In the genomic region with DNA sequence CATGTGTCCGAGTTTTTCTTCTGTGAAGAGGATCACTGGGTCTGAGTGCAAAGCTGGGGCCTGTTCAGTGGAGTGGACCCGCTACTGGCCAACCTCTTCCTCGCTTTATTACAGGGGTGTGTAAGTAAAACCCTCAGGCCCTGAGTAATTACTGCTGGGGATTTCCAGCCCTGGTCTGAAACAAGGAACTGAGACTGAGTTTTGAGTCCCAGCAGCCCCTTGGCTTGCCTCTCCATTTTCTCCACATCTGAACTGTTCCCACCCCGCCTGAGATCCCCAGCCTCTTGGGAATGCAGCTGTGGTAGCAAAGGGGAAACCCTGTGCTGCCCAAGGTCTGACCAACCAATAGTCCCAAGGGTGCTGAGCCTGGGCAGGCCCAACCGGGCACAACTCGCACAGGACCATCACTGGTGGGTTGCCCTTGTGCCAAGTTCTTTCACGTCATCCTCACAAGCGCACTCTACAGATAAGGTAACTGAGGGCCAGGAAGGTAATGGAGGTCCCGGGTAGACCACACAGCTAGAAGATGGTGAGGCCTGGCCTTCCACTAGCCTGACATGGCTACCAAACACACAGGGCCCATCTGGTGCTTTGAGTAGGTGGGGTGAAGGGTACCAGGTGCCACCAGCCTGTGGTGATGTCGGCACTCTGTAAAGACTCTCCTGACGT, we compare ENCODE assay signal across 8 cellular contexts. TPM values are rescaled to one million over a fixed set of nuclear protein-coding genes. Genes with fewer than 3 reads are reported as not detected.
DNase-seq lines count a peak whose midpoint lies in the region; ATAC-seq and TF ChIP-seq lines count a peak whose summit lies in the region.

No MANE protein-coding gene starts in this region.

- ATAC-seq in GM18505 (IDR thresholded peaks at IDR 0.05; ENCODE audit: unreplicated experiment) (no peak), HG02571 (IDR thresholded peaks at IDR 0.05; ENCODE audit: unreplicated experiment) (peak; percentile 34)

- H3K9me3 ChIP-seq in esophagus squamous epithelium (no peaks in the 10 kb centered on the region), thymus (ENCODE audit: control insufficient read depth) (no peaks in the 10 kb centered on the region)

- H3K4me1 ChIP-seq in esophagus squamous epithelium: peaks cover 48 to 92% (median 78%) of the 10 kb centered on the region in 3 donors
- H3K4me1 ChIP-seq in thymus (ENCODE audit: control insufficient read depth, insufficient read depth, low read length): peaks cover 49% of the 10 kb centered on the region

- H3K27me3 ChIP-seq in esophagus squamous epithelium (no peaks in the 10 kb centered on the region), thymus (ENCODE audit: control insufficient read depth, insufficient read depth) (no peaks in the 10 kb centered on the region)

- peak; percentile 80 for TF ChIP-seq POLR2A in GM18505 (IDR thresholded peaks at IDR 0.05; ENCODE audit: borderline replicate concordance, extremely low read depth, insufficient read depth, insufficient read length)
- peak in 1 of 4 donors; percentile 27 for TF ChIP-seq POLR2A in esophagus squamous epithelium (IDR thresholded peaks at IDR 0.05)

- DNase-seq in RPMI7951 (ENCODE audit: low read depth): peak; percentile 38
- no peak for DNase-seq in esophagus squamous epithelium (lab: John Stamatoyannopoulos, UW)
- no peak for DNase-seq in hippocampal formation (lab: John Stamatoyannopoulos, UW)
- no peak for DNase-seq in DMS79 (lab: John Stamatoyannopoulos, UW)
- no peak for DNase-seq in NCI-H2029 (lab: John Stamatoyannopoulos, UW)

- H3K36me3 ChIP-seq in esophagus squamous epithelium (no peaks in the 10 kb centered on the region), thymus (ENCODE audit: control insufficient read depth, insufficient read depth) (peaks cover 4% of the 10 kb centered on the region)

- H3K27ac ChIP-seq in esophagus squamous epithelium (peak overlapping the region; percentile 40 to 85 (median 72)), thymus (ENCODE audit: low read depth) (peak overlapping the region; percentile 82)

- no peak for TF ChIP-seq CTCF in esophagus squamous epithelium (IDR thresholded peaks at IDR 0.05)

- H3K4me3 ChIP-seq in esophagus squamous epithelium: peak overlapping the region in 1 of 4 donors; percentile 46
- no peak overlapping the region for H3K4me3 ChIP-seq in thymus (ENCODE audit: low read length)

- WGBS in esophagus squamous epithelium, 2 donors: 46 to 73% methylated on average over 4 to 5 of the region's 11 CpGs
- 84% methylated on average over 11 of the region's 11 CpGs for WGBS in thymus

- intact Hi-C loops in esophagus squamous epithelium (cut with DNase I): no loop called here

RNA-seq across cellular contexts. Expression of gene SLC35E1, which starts 13.7 kb away (rescaled TPM):
- total RNA-seq in RPMI7951 (2014; rRNA removed; shearing (Covaris generic)): 18.9 and 20.8 TPM in 2 replicates
- 10 to 100 TPM; 22.6 to 29.4 (median 25.3) TPM for total RNA-seq in esophagus squamous epithelium
- 31.3 TPM for polyA plus RNA-seq in thymus

RNA-seq across cellular contexts. Expression of gene MED26, which starts 42.1 kb away (rescaled TPM):
- total RNA-seq in RPMI7951 (2014; rRNA removed; shearing (Covaris generic)): 3.4 and 5.0 TPM in 2 replicates
- total RNA-seq in esophagus squamous epithelium: 1 to 10 TPM; 5.1 to 9.9 (median 8.4) TPM
- 8.1 TPM for polyA plus RNA-seq in thymus

RNA-seq across cellular contexts. Expression of gene CHERP, which starts 43.7 kb away (rescaled TPM):
- 3.1 TPM in 2 replicates for total RNA-seq in RPMI7951 (2014; rRNA removed; shearing (Covaris generic))
- 10 to 100 TPM in 1 of 4 donors, 1 to 10 TPM in 3; 5.5 to 11.8 (median 9.6) TPM for total RNA-seq in esophagus squamous epithelium
- polyA plus RNA-seq in thymus: 25.4 TPM
